In genomic region chr3:141103067-141103466, GRCh38 we compare ENCODE assay signal across 21 cellular contexts. TPM values are rescaled to one million over a fixed set of nuclear protein-coding genes. Genes with fewer than 3 reads are reported as not detected.
"Had no signal": no experiment of that assay in that cellular context is flagged by ENCODE, and none has a peak within 500 bp of the region (broad histone marks: within the 10 kb centered on the region; RNA-seq: fewer than 3 reads in every experiment).

No MANE protein-coding gene starts in this region.

- DNase-seq: activated CD4-positive, alpha-beta T cell treated with anti-CD3 and anti-CD28 coated beads, Interleukin-2, amount 10 ng/mL, durations not matched to agents 7 days and 5 days; activated CD8-positive, alpha-beta memory T cell treated with anti-CD3 and anti-CD28 coated beads for 24 hours; activated CD8-positive, alpha-beta memory T cell treated with anti-CD3 and anti-CD28 coated beads, Interleukin-2, amount 50 U/mL, for 48 hours; activated effector memory CD4-positive, alpha-beta T cell treated with anti-CD3 and anti-CD28 coated beads, Interleukin-2, amount 50 U/mL, for 16 hours; activated T-cell treated with anti-CD3 and anti-CD28 coated beads, Interleukin-2, amount 50 U/mL, for 72 hours; dermis blood vessel endothelial cell; effector memory CD4-positive, alpha-beta T cell; esophagus squamous epithelium; left lung; naive thymus-derived CD8-positive, alpha-beta T cell; nucleus accumbens; sigmoid colon; stimulated activated CD4-positive, alpha-beta T cell treated with anti-CD3 and anti-CD28 coated beads, Interleukin-4, amount 100 ng/mL, for 24 hours; T1000 had no signal

- H3K4me1 ChIP-seq: ascending aorta, esophagus squamous epithelium, left lung, sigmoid colon had no signal

- H3K9me3 ChIP-seq: ascending aorta, esophagus squamous epithelium, left lung, sigmoid colon, thoracic aorta had no signal

- H3K27ac Mint-ChIP-seq: activated CD4-positive, alpha-beta T cell treated with anti-CD3 and anti-CD28 coated beads, Interleukin-2, amount 10 ng/mL, durations not matched to agents 7 days and 5 days; activated naive CD4-positive, alpha-beta T cell treated with anti-CD3 and anti-CD28 coated beads, Interleukin-2, amount 50 U/mL, for 24 hours; activated T-cell treated with anti-CD3 and anti-CD28 coated beads, Interleukin-2, amount 50 U/mL, for 72 hours; naive thymus-derived CD8-positive, alpha-beta T cell; stimulated activated memory B cell treated with anti-CD40 and anti-IgM and Interleukin-4, amounts not matched to agents 10 μg/mL and 1 μg/mL and 100 μg/mL, for 72 hours had no signal

- H3K36me3 ChIP-seq: ascending aorta, esophagus squamous epithelium, left lung, sigmoid colon, thoracic aorta had no signal

- H3K4me1 Mint-ChIP-seq: activated CD4-positive, alpha-beta T cell treated with anti-CD3 and anti-CD28 coated beads, Interleukin-2, amount 10 ng/mL, durations not matched to agents 7 days and 5 days; activated naive CD4-positive, alpha-beta T cell treated with anti-CD3 and anti-CD28 coated beads, Interleukin-2, amount 50 U/mL, for 24 hours; stimulated activated memory B cell treated with anti-CD40 and anti-IgM and Interleukin-4, amounts not matched to agents 10 μg/mL and 1 μg/mL and 100 μg/mL, for 72 hours had no signal

- ATAC-seq: activated T-cell treated with anti-CD3 and anti-CD28 coated beads, Interleukin-2, amount 50 U/mL, for 72 hours; left lung; naive thymus-derived CD8-positive, alpha-beta T cell; stimulated activated memory B cell treated with anti-CD40 and anti-IgM and Interleukin-4, amounts not matched to agents 10 μg/mL and 1 μg/mL and 100 μg/mL, for 72 hours had no signal

- H3K27ac ChIP-seq: ascending aorta, esophagus squamous epithelium, left lung, sigmoid colon, thoracic aorta had no signal

- H3K9me3 Mint-ChIP-seq: activated CD4-positive, alpha-beta T cell treated with anti-CD3 and anti-CD28 coated beads, Interleukin-2, amount 10 ng/mL, durations not matched to agents 7 days and 5 days; activated naive CD4-positive, alpha-beta T cell treated with anti-CD3 and anti-CD28 coated beads, Interleukin-2, amount 50 U/mL, for 24 hours; activated T-cell treated with anti-CD3 and anti-CD28 coated beads, Interleukin-2, amount 50 U/mL, for 72 hours; stimulated activated memory B cell treated with anti-CD40 and anti-IgM and Interleukin-4, amounts not matched to agents 10 μg/mL and 1 μg/mL and 100 μg/mL, for 72 hours had no signal

- H3K4me3 Mint-ChIP-seq: activated CD4-positive, alpha-beta T cell treated with anti-CD3 and anti-CD28 coated beads, Interleukin-2, amount 10 ng/mL, durations not matched to agents 7 days and 5 days; activated naive CD4-positive, alpha-beta T cell treated with anti-CD3 and anti-CD28 coated beads, Interleukin-2, amount 50 U/mL, for 24 hours; activated T-cell treated with anti-CD3 and anti-CD28 coated beads, Interleukin-2, amount 50 U/mL, for 72 hours; naive thymus-derived CD8-positive, alpha-beta T cell; stimulated activated memory B cell treated with anti-CD40 and anti-IgM and Interleukin-4, amounts not matched to agents 10 μg/mL and 1 μg/mL and 100 μg/mL, for 72 hours had no signal

- H3K27me3 Mint-ChIP-seq: activated CD4-positive, alpha-beta T cell treated with anti-CD3 and anti-CD28 coated beads, Interleukin-2, amount 10 ng/mL, durations not matched to agents 7 days and 5 days; activated naive CD4-positive, alpha-beta T cell treated with anti-CD3 and anti-CD28 coated beads, Interleukin-2, amount 50 U/mL, for 24 hours had no signal

- H3K36me3 Mint-ChIP-seq: activated naive CD4-positive, alpha-beta T cell treated with anti-CD3 and anti-CD28 coated beads, Interleukin-2, amount 50 U/mL, for 24 hours; stimulated activated memory B cell treated with anti-CD40 and anti-IgM and Interleukin-4, amounts not matched to agents 10 μg/mL and 1 μg/mL and 100 μg/mL, for 72 hours had no signal

- H3K27me3 ChIP-seq: ascending aorta, esophagus squamous epithelium, left lung, sigmoid colon had no signal

- H3K4me3 ChIP-seq: ascending aorta, esophagus squamous epithelium, left lung, sigmoid colon, thoracic aorta had no signal

RNA-seq across cellular contexts. Expression of gene SPSB4, which starts 51.9 kb away (rescaled TPM):
- total RNA-seq: activated CD4-positive, alpha-beta T cell treated with anti-CD3 and anti-CD28 coated beads, Interleukin-2, amount 10 ng/mL, durations not matched to agents 7 days and 5 days; activated T-cell treated with anti-CD3 and anti-CD28 coated beads, Interleukin-2, amount 50 U/mL, for 72 hours; ascending aorta; dermis blood vessel endothelial cell; esophagus squamous epithelium; glomerular endothelial cell; naive thymus-derived CD8-positive, alpha-beta T cell; renal cortical epithelial cell; T-helper 1 cell treated with Interleukin-12 subunit alpha and Interleukin-12 subunit beta and Interleukin-4 antibody, amounts not matched to agents 30 ng/mL and 1 ng/mL, for 36 hours had no signal
- polyA plus RNA-seq: naive thymus-derived CD8-positive, alpha-beta T cell had no signal
